1 cellular context compared by ENCODE assay signal in genomic region chr16:11239644-11240632, GRCh38.
TF ChIP-seq lines count a peak whose summit lies in the region.

No MANE protein-coding gene starts in this region.

TF ChIP-seq in K562, 482 proteins besides CTCF, POLR2A, EP300 and RAD21 (continued from another document):
- TF ChIP-seq E2F6 (IDR thresholded peaks at IDR 0.05; ENCODE audit: borderline replicate concordance in 1 of 2, extremely low read depth in 1 of 2, insufficient read depth in 1 of 2, insufficient read length in 1 of 2, low read depth in 1 of 2, low read length in 1 of 2, poor library complexity in 1 of 2, severe bottlenecking in 1 of 2), result no peak
- no peak for TF ChIP-seq DDX20 (tag; IDR thresholded peaks at IDR 0.05; ENCODE audit: low read depth)
